In the genomic region with DNA sequence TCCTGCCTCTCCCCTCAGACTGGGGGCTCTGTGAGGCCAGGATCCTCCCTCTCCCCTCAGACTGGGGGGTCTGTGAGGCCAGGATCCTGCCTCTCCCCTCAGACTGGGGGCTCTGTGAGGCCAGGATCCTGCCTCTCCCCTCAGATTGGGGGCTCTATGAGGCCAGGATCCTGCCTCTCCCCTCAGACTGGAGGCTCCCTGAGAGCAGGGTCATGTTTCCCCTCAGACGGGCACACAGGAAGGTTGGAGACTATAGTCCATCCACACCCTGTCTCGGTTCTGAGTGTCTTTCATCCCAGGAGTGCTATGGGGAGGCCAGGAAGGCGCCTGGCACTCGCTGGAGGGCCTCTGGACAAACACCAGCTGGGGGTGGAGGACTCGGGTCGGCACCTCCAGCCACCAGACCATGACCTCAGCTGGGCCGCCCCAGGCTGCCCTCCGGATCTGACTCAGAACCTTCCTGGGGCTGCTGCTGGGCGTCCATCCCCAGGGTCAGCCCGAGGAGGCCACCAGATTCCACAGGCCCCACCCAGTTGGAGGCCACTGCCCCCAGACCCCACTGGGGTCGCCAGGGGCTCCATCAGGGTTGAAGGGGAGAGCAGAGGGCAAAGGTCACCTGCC, we compare ENCODE assay signal across 35 cellular contexts. TPM values are rescaled to one million over a fixed set of nuclear protein-coding genes. Genes with fewer than 3 reads are reported as not detected.
"Had no signal": no experiment of that assay in that cellular context is flagged by ENCODE, and none has a peak within 500 bp of the region (broad histone marks: within the 10 kb centered on the region; RNA-seq: fewer than 3 reads in every experiment).

No MANE protein-coding gene starts in this region.

- H3K9me3 ChIP-seq: ascending aorta, body of pancreas had no signal

- H3K4me3 ChIP-seq: ascending aorta, body of pancreas had no signal

- DNase-seq: activated B cell treated with CpG ODN at 0.5 μM for 24 hours; activated CD4-positive, alpha-beta T cell treated with anti-CD3 and anti-CD28 coated beads for 1 hour; activated CD4-positive, alpha-beta T cell treated with anti-CD3 and anti-CD28 coated beads, Interleukin-2, amount 10 ng/mL, durations not matched to agents 24 days and 14 days; activated CD4-positive, alpha-beta T cell treated with anti-CD3 and anti-CD28 coated beads, Interleukin-2, amount 50 U/mL, for 48 hours; activated CD8-positive, alpha-beta memory T cell treated with anti-CD3 and anti-CD28 coated beads, Interleukin-2, amount 10 ng/mL, durations not matched to agents 7 days and 5 days; activated effector memory CD4-positive, alpha-beta T cell treated with Interleukin-2 at 50 U/mL for 16 hours; activated naive CD4-positive, alpha-beta T cell; activated T-cell treated with anti-CD3 and anti-CD28 coated beads, Interleukin-2, amount 50 U/mL, for 24 hours; amniotic stem cell; body of pancreas; central memory CD4-positive, alpha-beta T cell; KG1; MV-4-11; NCI-H1092 treated with DMSO at 0.1 percent for 48 hours; NCI-H1417 treated with DMSO at 0.1 percent for 48 hours; NCI-H1694; NCI-H2029; NCI-H2107; NCI-H2171 treated with DMSO at 0.1 percent for 48 hours; NCI-H345; NCI-H510A; NCI-H526 treated with DMSO at 0.1 percent for 48 hours; NCI-H82; NK-92 treated with Interleukin-12 subunit alpha and Interleukin-12 subunit beta, amount 100 ng/mL, for 24 hours; OCI-M1; SHP77 treated with DMSO at 0.1 percent for 48 hours; T-cell; T-helper 2 cell; T1000 had no signal

- H3K27me3 ChIP-seq: ascending aorta, body of pancreas had no signal

- H3K27ac ChIP-seq: ascending aorta, body of pancreas had no signal

- ATAC-seq: activated CD8-positive, alpha-beta memory T cell treated with anti-CD3 and anti-CD28 coated beads, Interleukin-2, amount 10 ng/mL, durations not matched to agents 7 days and 5 days; body of pancreas; T-cell had no signal

- H3K36me3 ChIP-seq: ascending aorta had no signal

- FAIRE-seq: bronchial epithelial cell, TTC549 had no signal

- H3K4me1 ChIP-seq: ascending aorta, body of pancreas had no signal

RNA-seq across cellular contexts. Expression of gene DLX4, which starts 21.9 kb away (rescaled TPM):
- total RNA-seq: activated T-helper 1 cell treated with anti-CD3 and anti-CD28 coated beads, Interleukin-12 subunit alpha, Interleukin-12 subunit beta, Interleukin-2, Interleukin-4 antibody, amounts not matched to agents 30 ng/mL and 10 ng/mL and 1 ng/mL, durations not matched to agents 14 hours and 24 hours and 36 hours; ascending aorta; body of pancreas; bronchial epithelial cell had no signal

RNA-seq across cellular contexts. Expression of gene DLX3, which starts 48.0 kb away (rescaled TPM):
- total RNA-seq: activated B cell treated with CpG ODN at 0.5 μM for 24 hours; activated CD8-positive, alpha-beta memory T cell treated with anti-CD3 and anti-CD28 coated beads, Interleukin-2, amount 10 ng/mL, durations not matched to agents 7 days and 5 days; activated T-helper 1 cell treated with anti-CD3 and anti-CD28 coated beads, Interleukin-12 subunit alpha, Interleukin-12 subunit beta, Interleukin-2, Interleukin-4 antibody, amounts not matched to agents 30 ng/mL and 10 ng/mL and 1 ng/mL, durations not matched to agents 14 hours and 24 hours and 36 hours; body of pancreas; bronchial epithelial cell; MCF 10A; SK-MEL-5; T-cell had no signal
